In genomic region chr11:62456630-62457029, GRCh38 we compare ENCODE assay signal across 22 cellular contexts. TPM values are rescaled to one million over a fixed set of nuclear protein-coding genes. Genes with fewer than 3 reads are reported as not detected.
DNase-seq lines count a peak whose midpoint lies in the region; ATAC-seq and TF ChIP-seq lines count a peak whose summit lies in the region.
"Had no signal": no experiment of that assay in that cellular context is flagged by ENCODE, and none has a peak within 500 bp of the region (broad histone marks: within the 10 kb centered on the region; RNA-seq: fewer than 3 reads in every experiment).

No MANE protein-coding gene starts in this region.

- H2AFZ ChIP-seq in smooth muscle cell (ENCODE audit: low read depth) = no peak overlapping the region

- CTCF ChIA-PET in MCF 10A (lab: Yijun Ruan, JAX) = interaction anchor here (0.5 to 0.9 kb wide), 3 partner anchors 13 to 286 kb away, joined by 3 read pairs; no protein-coding TSS in a partner anchor
- CTCF ChIA-PET in activated CD4-positive, alpha-beta T cell treated with anti-CD3 and anti-CD28 coated beads, Interleukin-2, amount 10 ng/mL, durations not matched to agents 7 days and 5 days (lab: Charles Lee) = no interaction called here

- no peak overlapping the region for H3K4me2 ChIP-seq in smooth muscle cell
- H3K4me2 ChIP-seq: BLaER1 had no signal

- H3K9me3 ChIP-seq in breast epithelium (no peaks in the 10 kb centered on the region), psoas muscle (no peaks in the 10 kb centered on the region), smooth muscle cell (replicated peaks; ENCODE audit: low read depth) (no peaks in the 10 kb centered on the region)
- H3K9me3 ChIP-seq: BLaER1, uterus had no signal

- no TSS peak for BruUV-seq in MCF 10A (replicated peaks; lab: Mats Ljungman, UMichigan)

- H4K20me1 ChIP-seq in smooth muscle cell (ENCODE audit: low read depth) = no peaks in the 10 kb centered on the region
- H4K20me1 ChIP-seq: BLaER1 had no signal

- TF ChIP-seq POLR2A in breast epithelium (IDR thresholded peaks at IDR 0.05) = no peak

- H3K36me3 ChIP-seq in breast epithelium (no peaks in the 10 kb centered on the region), psoas muscle (ENCODE audit: insufficient read depth in 1 of 2, low read depth in 1 of 2) (no peaks in the 10 kb centered on the region), smooth muscle cell (ENCODE audit: low read depth) (no peaks in the 10 kb centered on the region)
- H3K36me3 ChIP-seq: BLaER1, uterus had no signal

- WGBS in psoas muscle, 3 donors = 76 to 84% (median 82%) methylated on average over 4 of the region's 4 CpGs
- WGBS in smooth muscle cell (ENCODE audit: low lambda C conversion rate) = 84% methylated on average over 4 of the region's 4 CpGs

- no peaks in the 10 kb centered on the region for H3K27me3 Mint-ChIP-seq in MCF 10A (ENCODE audit: insufficient read depth, unreplicated experiment)
- no peaks in the 10 kb centered on the region for H3K27me3 Mint-ChIP-seq in activated CD4-positive, alpha-beta T cell treated with anti-CD3 and anti-CD28 coated beads, Interleukin-2, amount 10 ng/mL, durations not matched to agents 7 days and 5 days
- H3K27me3 Mint-ChIP-seq: progenitor cell of endocrine pancreas had no signal

- no peaks in the 10 kb centered on the region for H3K4me1 Mint-ChIP-seq in MCF 10A (ENCODE audit: insufficient read depth, unreplicated experiment)
- no peaks in the 10 kb centered on the region for H3K4me1 Mint-ChIP-seq in activated CD4-positive, alpha-beta T cell treated with anti-CD3 and anti-CD28 coated beads, Interleukin-2, amount 10 ng/mL, durations not matched to agents 7 days and 5 days

- no peak overlapping the region for H3K27ac Mint-ChIP-seq in MCF 10A (ENCODE audit: low read depth, unreplicated experiment)
- no peak overlapping the region for H3K27ac Mint-ChIP-seq in activated CD4-positive, alpha-beta T cell treated with anti-CD3 and anti-CD28 coated beads, Interleukin-2, amount 10 ng/mL, durations not matched to agents 7 days and 5 days
- H3K27ac Mint-ChIP-seq: mesothelial cell of epicardium, nephron progenitor cell, progenitor cell of endocrine pancreas had no signal

- H3K4me1 ChIP-seq in breast epithelium (no peaks in the 10 kb centered on the region), psoas muscle (no peaks in the 10 kb centered on the region), smooth muscle cell (ENCODE audit: low read depth) (no peaks in the 10 kb centered on the region)
- H3K4me1 ChIP-seq: BLaER1, uterus had no signal

- intact Hi-C loops in breast epithelium (cut with DNase I; ENCODE audit: low total_unique reads) (no loop called here), MCF 10A (cut with micrococcal nuclease) (no loop called here), psoas muscle (cut with DNase I) (no loop called here)

- H3F3A ChIP-seq in smooth muscle cell (ENCODE audit: low read depth) = no peaks in the 10 kb centered on the region

- peak overlapping the region; percentile 59 to 76 for H3K27ac ChIP-seq in breast epithelium
- H3K27ac ChIP-seq in psoas muscle = no peak overlapping the region
- no peak overlapping the region for H3K27ac ChIP-seq in smooth muscle cell (ENCODE audit: low read depth)
- H3K27ac ChIP-seq: BLaER1, uterus had no signal

- H3K9ac ChIP-seq in smooth muscle cell (ENCODE audit: low read depth) = no peak overlapping the region
- H3K9ac ChIP-seq: BLaER1 had no signal

- H3K4me3 Mint-ChIP-seq in MCF 10A (ENCODE audit: unreplicated experiment) = no peak overlapping the region
- no peak overlapping the region for H3K4me3 Mint-ChIP-seq in activated CD4-positive, alpha-beta T cell treated with anti-CD3 and anti-CD28 coated beads, Interleukin-2, amount 10 ng/mL, durations not matched to agents 7 days and 5 days
- H3K4me3 Mint-ChIP-seq: mesothelial cell of epicardium, nephron progenitor cell had no signal

- H3K9me3 Mint-ChIP-seq in MCF 10A (ENCODE audit: unreplicated experiment) = no peaks in the 10 kb centered on the region
- H3K9me3 Mint-ChIP-seq in activated CD4-positive, alpha-beta T cell treated with anti-CD3 and anti-CD28 coated beads, Interleukin-2, amount 10 ng/mL, durations not matched to agents 7 days and 5 days = no peaks in the 10 kb centered on the region
- H3K9me3 Mint-ChIP-seq: mesothelial cell of epicardium, nephron progenitor cell had no signal

- POLR2A ChIA-PET in MCF 10A (lab: Yijun Ruan, JAX) = no interaction called here
- POLR2A ChIA-PET in activated CD4-positive, alpha-beta T cell treated with anti-CD3 and anti-CD28 coated beads, Interleukin-2, amount 10 ng/mL, durations not matched to agents 7 days and 5 days (lab: Charles Lee) = no interaction called here

- peak in 1 of 2 donors; percentile 73 for DNase-seq in breast epithelium (ENCODE audit: low spot score in 2 of 2)
- no peak for DNase-seq in MCF 10A (ENCODE audit: unreplicated experiment)
- DNase-seq in NCI-H345 (lab: John Stamatoyannopoulos, UW) = peak; percentile 57
- no peak for DNase-seq in psoas muscle
- no peak for DNase-seq in smooth muscle cell (lab: John Stamatoyannopoulos, UW; ENCODE audit: unreplicated experiment)
- no peak for DNase-seq in activated CD4-positive, alpha-beta T cell treated with anti-CD3 and anti-CD28 coated beads, Interleukin-2, amount 10 ng/mL, durations not matched to agents 7 days and 5 days
- DNase-seq in pons (ENCODE audit: low spot score) = no peak
- DNase-seq: activated CD4-positive, alpha-beta T cell treated with anti-CD3 and anti-CD28 coated beads for 4 hours; activated CD8-positive, alpha-beta memory T cell treated with anti-CD3 and anti-CD28 coated beads, Interleukin-2, amount 50 U/mL, for 4 hours; activated effector memory CD4-positive, alpha-beta T cell treated with anti-CD3 and anti-CD28 coated beads, Interleukin-2, amount 50 U/mL, for 16 hours; GDM1; NCI-H2081; nephron progenitor cell; stimulated activated CD4-positive, alpha-beta T cell treated with anti-CD3 and anti-CD28 coated beads, Interleukin-4, amount 100 ng/mL, for 24 hours; uterus had no signal

- H3K27me3 ChIP-seq in breast epithelium (no peaks in the 10 kb centered on the region), psoas muscle (ENCODE audit: insufficient read depth in 3 of 3, low read length in 2 of 3) (no peaks in the 10 kb centered on the region), smooth muscle cell (ENCODE audit: low read depth) (no peaks in the 10 kb centered on the region)
- H3K27me3 ChIP-seq: BLaER1, uterus had no signal

- H3K36me3 Mint-ChIP-seq in MCF 10A (ENCODE audit: insufficient read depth, unreplicated experiment) = no peaks in the 10 kb centered on the region
- no peaks in the 10 kb centered on the region for H3K36me3 Mint-ChIP-seq in activated CD4-positive, alpha-beta T cell treated with anti-CD3 and anti-CD28 coated beads, Interleukin-2, amount 10 ng/mL, durations not matched to agents 7 days and 5 days (ENCODE audit: low read depth)
- H3K36me3 Mint-ChIP-seq: mesothelial cell of epicardium had no signal

- ATAC-seq in esophagus mucosa (peak; percentile 51), psoas muscle (no peak)

- TF ChIP-seq CTCF in breast epithelium (IDR thresholded peaks at IDR 0.05) = no peak
- TF ChIP-seq CTCF in MCF 10A (IDR thresholded peaks at IDR 0.05; ENCODE audit: unreplicated experiment) = no peak
- TF ChIP-seq CTCF in psoas muscle (IDR thresholded peaks at IDR 0.05) = no peak
- TF ChIP-seq CTCF in smooth muscle cell (IDR thresholded peaks at IDR 0.05; ENCODE audit: borderline replicate concordance, insufficient read depth, poor library complexity, severe bottlenecking) = no peak

- H3K79me2 ChIP-seq in smooth muscle cell (ENCODE audit: low read depth) = no peaks in the 10 kb centered on the region

- H3K4me3 ChIP-seq in breast epithelium (no peak overlapping the region), psoas muscle (no peak overlapping the region), smooth muscle cell (no peak overlapping the region)
- H3K4me3 ChIP-seq: BLaER1, uterus had no signal

RNA-seq across cellular contexts. Expression of gene SCGB1A1, which starts 37.8 kb away (rescaled TPM):
- total RNA-seq in breast epithelium (not detected), MCF 10A (2022) (not detected in 2 replicates), esophagus mucosa (0.48 TPM), psoas muscle (not detected), smooth muscle cell (not detected in 2 replicates)
- polyA plus RNA-seq in psoas muscle (under 1 TPM in 1 of 3 donors, not detected in 2; 0.35 TPM), smooth muscle cell (not detected in 2 replicates)
- total RNA-seq in activated CD4-positive, alpha-beta T cell treated with anti-CD3 and anti-CD28 coated beads, Interleukin-2, amount 10 ng/mL, durations not matched to agents 7 days and 5 days = not detected
- total RNA-seq: A673, frontal cortex, mesothelial cell of epicardium, skeletal muscle tissue, uterus had no signal

Comparison
In these comparisons a context has a peak if more than half of its experiments do, and no peak if none do; other contexts are left out.
1. H3K27ac ChIP-seq: peak in breast epithelium (2 of 2); none in psoas muscle (single experiment) and smooth muscle cell (single experiment).